8 cellular contexts compared by ENCODE assay signal in the genomic region with DNA sequence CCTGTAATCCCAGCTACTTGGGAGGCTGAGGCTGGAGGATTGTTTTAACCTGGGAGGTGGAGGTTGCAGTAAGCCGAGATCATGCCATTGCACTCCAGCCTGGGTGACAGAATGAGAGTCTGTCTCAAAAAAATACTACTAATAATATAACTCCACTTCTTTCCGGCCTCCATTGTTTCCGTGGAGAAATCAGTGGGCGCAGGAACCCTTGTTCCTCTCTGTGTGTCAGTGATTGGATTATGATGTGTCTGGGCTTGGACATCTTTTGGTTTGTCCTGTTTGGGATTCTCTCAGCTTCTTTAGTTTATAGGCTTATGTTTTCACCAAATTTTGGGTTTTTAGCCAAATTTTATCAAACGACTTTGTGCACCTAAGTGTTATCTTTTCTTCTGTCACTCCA. TPM values are rescaled to one million over a fixed set of nuclear protein-coding genes. Genes with fewer than 3 reads are reported as not detected.
"Had no signal": no experiment of that assay in that cellular context is flagged by ENCODE, and none has a peak within 500 bp of the region (broad histone marks: within the 10 kb centered on the region; RNA-seq: fewer than 3 reads in every experiment).

No MANE protein-coding gene starts in this region.

- H3K4me3 ChIP-seq: GM23338 had no signal

- DNase-seq: H9, HCEC 1CT had no signal

- FAIRE-seq: H1, H54, HTR-8/SVneo had no signal

- ATAC-seq: GM23338 had no signal

- H3K27ac Mint-ChIP-seq: GM23338, H9, IgD-negative memory B cell had no signal

- H3K4me3 Mint-ChIP-seq: GM23338, H9 had no signal

- H2AFZ ChIP-seq: GM23338 had no signal

- H3K27me3 Mint-ChIP-seq: IgD-negative memory B cell had no signal

- H3K4me2 ChIP-seq: GM23338 had no signal

RNA-seq across cellular contexts. Expression of a gene that starts 41.1 kb away (rescaled TPM):
- total RNA-seq: HT-29 had no signal
- polyA plus RNA-seq: IgD-negative memory B cell had no signal
